21 cellular contexts compared by ENCODE assay signal in the genomic region with DNA sequence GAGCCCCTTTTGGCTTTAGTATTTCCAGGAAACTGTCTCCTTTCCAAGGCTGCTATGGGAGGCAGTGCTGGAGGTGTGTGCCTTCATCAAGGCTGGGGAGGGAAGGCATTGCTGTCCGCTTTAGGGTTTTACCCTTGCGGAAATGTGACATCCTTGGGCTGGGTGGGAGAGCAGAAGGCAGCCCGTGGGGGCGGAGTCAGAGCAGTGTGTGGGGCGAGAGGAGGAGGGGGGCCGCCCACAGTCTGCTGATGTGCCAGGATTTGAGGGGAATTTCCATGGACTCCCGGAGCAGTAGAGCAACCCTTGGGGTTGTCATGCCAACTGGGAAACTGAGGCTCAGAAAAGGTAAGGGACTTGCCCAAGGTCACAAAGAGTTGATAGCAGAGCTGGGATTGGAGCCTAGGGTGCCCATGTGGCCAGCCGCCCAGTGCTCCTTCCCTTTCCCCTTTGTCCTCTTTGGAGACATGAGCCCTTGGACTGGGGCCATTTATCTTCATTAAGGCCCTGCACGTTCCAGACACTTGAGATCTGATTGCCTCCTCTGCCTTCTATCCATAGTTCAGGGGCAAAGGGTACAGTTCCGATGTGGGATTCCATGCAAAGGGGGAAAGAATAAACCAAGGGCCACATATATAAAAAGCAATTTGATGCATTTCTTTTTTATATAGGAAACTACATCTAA. TPM values are rescaled to one million over a fixed set of nuclear protein-coding genes. Genes with fewer than 3 reads are reported as not detected.
DNase-seq lines count a peak whose midpoint lies in the region; ATAC-seq, FAIRE-seq and TF ChIP-seq lines count a peak whose summit lies in the region.
"Had no signal": no experiment of that assay in that cellular context is flagged by ENCODE, and none has a peak within 500 bp of the region (broad histone marks: within the 10 kb centered on the region; RNA-seq: fewer than 3 reads in every experiment).

No MANE protein-coding gene starts in this region.

- no peak for TF ChIP-seq RAD21 in A549 (conservative IDR thresholded peaks at IDR 0.05 in 1 of 2, IDR thresholded peaks at IDR 0.05 in 1 of 2)

- peak overlapping the region; percentile 27; the same call in 2 of the 3 replicates for H3K4me2 ChIP-seq in A549

- DNase-seq in A549 (ENCODE audit: low read depth in 1 of 2, low spot score in 1 of 2) (no peak), Peyer's patch (no peak), kidney (peak; percentile 76), gastrocnemius medialis (no peak), COLO668 (lab: John Stamatoyannopoulos, UW; ENCODE audit: unreplicated experiment) (no peak), T-helper 9 cell (no peak)
- DNase-seq: activated CD4-positive, alpha-beta T cell treated with anti-CD3 and anti-CD28 coated beads for 1 hour; CD8-positive, alpha-beta T cell; effector CD8-positive, alpha-beta T cell; NCI-H187 treated with DMSO at 0.1 percent for 48 hours; SJCRH30; T1000 had no signal

- ATAC-seq in A549 (no peak), gastrocnemius medialis (no peak), HG03565 (IDR thresholded peaks at IDR 0.05; ENCODE audit: unreplicated experiment) (no peak), HG03139 (IDR thresholded peaks at IDR 0.05; ENCODE audit: unreplicated experiment) (no peak)
- ATAC-seq: activated T-helper 17 cell treated with anti-CD3 and anti-CD28 coated beads, Interleukin-2, amount 50 U/mL, for 72 hours; CD8-positive, alpha-beta T cell had no signal

- H3K9me3 ChIP-seq in A549 (no peaks in the 10 kb centered on the region), Peyer's patch (no peaks in the 10 kb centered on the region), kidney (ENCODE audit: control insufficient read depth in 1 of 2, low read length in 2 of 2) (no peaks in the 10 kb centered on the region), gastrocnemius medialis (no peaks in the 10 kb centered on the region)
- H3K9me3 ChIP-seq: SJCRH30 had no signal

- no peak overlapping the region for H3K4me3 ChIP-seq in A549
- no peak overlapping the region for H3K4me3 ChIP-seq in Peyer's patch
- H3K4me3 ChIP-seq in kidney (ENCODE audit: low read length in 2 of 2), result no peak overlapping the region
- no peak overlapping the region for H3K4me3 ChIP-seq in gastrocnemius medialis
- H3K4me3 ChIP-seq: SJCRH30, skin epidermis had no signal

- POLR2A ChIA-PET in A549 (lab: Yijun Ruan, JAX), result no interaction called here

- H3K9ac ChIP-seq in kidney (ENCODE audit: low read length in 2 of 2), result no peak overlapping the region

- intact Hi-C loops in kidney (cut with DNase I) (no loop called here), gastrocnemius medialis (cut with DNase I; ENCODE audit: low total_unique reads) (no loop called here)

- H3K27me3 ChIP-seq in Peyer's patch (no peaks in the 10 kb centered on the region), gastrocnemius medialis (no peaks in the 10 kb centered on the region)
- H3K27me3 ChIP-seq: SJCRH30 had no signal

- TF ChIP-seq POLR2A in A549 (IDR thresholded peaks at IDR 0.05; ENCODE audit: low read length) (no peak), Peyer's patch (IDR thresholded peaks at IDR 0.05) (no peak), gastrocnemius medialis (IDR thresholded peaks at IDR 0.05) (no peak)

- CTCF ChIA-PET in A549 (lab: Yijun Ruan, JAX), result interaction anchor here (1.2 to 3.0 kb wide), 2 partner anchors 9 to 46 kb away, joined by 3 to 10 read pairs; no protein-coding TSS in a partner anchor

- H3K36me3 ChIP-seq in Peyer's patch, result no peaks in the 10 kb centered on the region
- H3K36me3 ChIP-seq in kidney (ENCODE audit: control insufficient read depth in 1 of 2, insufficient read depth in 2 of 2, low read length in 2 of 2), result no peaks in the 10 kb centered on the region
- H3K36me3 ChIP-seq in gastrocnemius medialis, result no peaks in the 10 kb centered on the region
- H3K36me3 ChIP-seq: SJCRH30 had no signal

- TF ChIP-seq CTCF in A549 (IDR thresholded peaks at IDR 0.05) (no peak), Peyer's patch (IDR thresholded peaks at IDR 0.05) (no peak), kidney (IDR thresholded peaks at IDR 0.05; ENCODE audit: borderline replicate concordance, extremely low read depth, insufficient read depth) (no peak), gastrocnemius medialis (IDR thresholded peaks at IDR 0.05 in 4 of 5, conservative IDR thresholded peaks at IDR 0.05 in 1 of 5) (no peak)

- no peak for TF ChIP-seq EP300 in A549 (IDR thresholded peaks at IDR 0.05)

- FAIRE-seq in A549 (lab: Jason Lieb, UNC), result no peak
- FAIRE-seq in kidney (lab: Jason Lieb, UNC), result no peak

- peak overlapping the region; percentile 84 to 88 for H3K27ac ChIP-seq in A549
- H3K27ac ChIP-seq in Peyer's patch, result peak overlapping the region in 3 of 4 donors; percentile 38 to 80 (median 63)
- H3K27ac ChIP-seq in kidney (ENCODE audit: low read depth in 2 of 2, low read length in 2 of 2), result no peak overlapping the region
- H3K27ac ChIP-seq in gastrocnemius medialis, result peak overlapping the region; percentile 34 to 91 (median 82)
- H3K27ac ChIP-seq: SJCRH30 had no signal

- 92% methylated on average over 10 of the region's 10 CpGs for WGBS in A549 (ENCODE audit: missing lambda C conversion rate)

- H3K4me1 ChIP-seq in A549 (peaks cover 52% of the 10 kb centered on the region), Peyer's patch (peaks cover 0 to 43% (median 2%) of the 10 kb centered on the region in 4 donors), kidney (ENCODE audit: control insufficient read depth in 1 of 2, insufficient read depth in 1 of 2, low read depth in 1 of 2, low read length in 2 of 2) (peaks cover 9 to 23% of the 10 kb centered on the region in 2 donors), gastrocnemius medialis (peaks cover 60 to 91% of the 10 kb centered on the region in 2 donors)

- in situ Hi-C loops in gastrocnemius medialis (cut with MboI; ENCODE audit: low sequenced_read_pairs in 4 of 4), result no loop called here

TF ChIP-seq in A549, 52 proteins besides CTCF, POLR2A, EP300 and RAD21:
- TF ChIP-seq CEBPB (IDR thresholded peaks at IDR 0.05) (no peak), CBX2 (IDR thresholded peaks at IDR 0.05; ENCODE audit: borderline replicate concordance, low read depth) (no peak), EHMT2 (IDR thresholded peaks at IDR 0.05; ENCODE audit: low read depth) (no peak), KDM1A (IDR thresholded peaks at IDR 0.05; ENCODE audit: low read depth) (no peak)
- TF ChIP-seq, protein P1, sequence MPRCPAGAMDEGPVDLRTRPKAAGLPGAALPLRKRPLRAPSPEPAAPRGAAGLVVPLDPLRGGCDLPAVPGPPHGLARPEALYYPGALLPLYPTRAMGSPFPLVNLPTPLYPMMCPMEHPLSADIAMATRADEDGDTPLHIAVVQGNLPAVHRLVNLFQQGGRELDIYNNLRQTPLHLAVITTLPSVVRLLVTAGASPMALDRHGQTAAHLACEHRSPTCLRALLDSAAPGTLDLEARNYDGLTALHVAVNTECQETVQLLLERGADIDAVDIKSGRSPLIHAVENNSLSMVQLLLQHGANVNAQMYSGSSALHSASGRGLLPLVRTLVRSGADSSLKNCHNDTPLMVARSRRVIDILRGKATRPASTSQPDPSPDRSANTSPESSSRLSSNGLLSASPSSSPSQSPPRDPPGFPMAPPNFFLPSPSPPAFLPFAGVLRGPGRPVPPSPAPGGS (IDR thresholded peaks at IDR 0.05), result no peak
- TF ChIP-seq, protein P2, sequence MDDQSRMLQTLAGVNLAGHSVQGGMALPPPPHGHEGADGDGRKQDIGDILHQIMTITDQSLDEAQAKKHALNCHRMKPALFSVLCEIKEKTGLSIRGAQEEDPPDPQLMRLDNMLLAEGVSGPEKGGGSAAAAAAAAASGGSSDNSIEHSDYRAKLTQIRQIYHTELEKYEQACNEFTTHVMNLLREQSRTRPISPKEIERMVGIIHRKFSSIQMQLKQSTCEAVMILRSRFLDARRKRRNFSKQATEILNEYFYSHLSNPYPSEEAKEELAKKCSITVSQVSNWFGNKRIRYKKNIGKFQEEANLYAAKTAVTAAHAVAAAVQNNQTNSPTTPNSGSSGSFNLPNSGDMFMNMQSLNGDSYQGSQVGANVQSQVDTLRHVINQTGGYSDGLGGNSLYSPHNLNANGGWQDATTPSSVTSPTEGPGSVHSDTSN (IDR thresholded peaks at IDR 0.05), result no peak
- TF ChIP-seq, protein P3, sequence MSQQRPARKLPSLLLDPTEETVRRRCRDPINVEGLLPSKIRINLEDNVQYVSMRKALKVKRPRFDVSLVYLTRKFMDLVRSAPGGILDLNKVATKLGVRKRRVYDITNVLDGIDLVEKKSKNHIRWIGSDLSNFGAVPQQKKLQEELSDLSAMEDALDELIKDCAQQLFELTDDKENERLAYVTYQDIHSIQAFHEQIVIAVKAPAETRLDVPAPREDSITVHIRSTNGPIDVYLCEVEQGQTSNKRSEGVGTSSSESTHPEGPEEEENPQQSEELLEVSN (IDR thresholded peaks at IDR 0.05; ENCODE audit: borderline replicate concordance, low read depth), result no peak

RNA-seq across cellular contexts. Expression of a gene that starts 22.2 kb away (rescaled TPM):
- polyA plus RNA-seq in A549 (2011; rRNA removed), result 89.0 and 89.6 TPM in 2 replicates
- 159 and 209 TPM in 2 replicates for polyA plus RNA-seq in A549 (2012; cell fraction: cytosol; rRNA removed)
- 211 and 234 TPM in 2 replicates for polyA plus RNA-seq in A549 (2012; cell fraction: nucleus; rRNA removed)
- polyA plus RNA-seq in A549 (2017; fragmentation: RNase III; extraction: RNeasy Plus Mini Kit Qiagen cat#74134 plus additional on column Dnase treatment), result 49.3 to 60.2 TPM (median 54.4 TPM) in 3 replicates
- polyA minus RNA-seq in A549 (2011; rRNA and poly(A)+ RNA removed), result 132 and 156 TPM in 2 replicates
- 100 to 1,000 TPM in 2 of 4 donors, 10 to 100 TPM in 2; 32.2 to 110 (median 94.4) TPM for total RNA-seq in Peyer's patch
- 65.4 TPM for total RNA-seq in kidney
- 28.2 TPM for polyA plus RNA-seq in kidney (ENCODE audit: insufficient read depth, low read depth, low replicate concordance)
- 10 to 100 TPM in 2 of 4 donors, 1 to 10 TPM in 2; 7.9 to 21.0 (median 11.8) TPM for total RNA-seq in gastrocnemius medialis

RNA-seq across cellular contexts. Expression of a gene that starts 56.7 kb away (rescaled TPM):
- polyA plus RNA-seq in A549 (2011; rRNA removed) (0.16 and 0.24 TPM in 2 replicates), A549 (2017; fragmentation: RNase III; extraction: RNeasy Plus Mini Kit Qiagen cat#74134 plus additional on column Dnase treatment) (0.09 to 0.21 TPM (median 0.15 TPM) in 3 replicates), kidney (ENCODE audit: insufficient read depth, low read depth, low replicate concordance) (0.37 TPM)
- 0.17 and 0.21 TPM in 2 replicates for polyA plus RNA-seq in A549 (2012; cell fraction: cytosol; rRNA removed)
- polyA plus RNA-seq in A549 (2012; cell fraction: nucleus; rRNA removed), result 0.06 and 0.16 TPM in 2 replicates
- polyA minus RNA-seq in A549 (2011; rRNA and poly(A)+ RNA removed), result 0.12 and 0.19 TPM in 2 replicates
- total RNA-seq in Peyer's patch (10 to 100 TPM in 1 of 4 donors, 1 to 10 TPM in 2, not detected in 1; 1.1 to 11.1 (median 3.2) TPM), kidney (0.38 TPM), gastrocnemius medialis (under 1 TPM in 2 of 4 donors, not detected in 2; 0.36 to 0.49 TPM)
- total RNA-seq: activated T-helper 17 cell treated with anti-CD3 and anti-CD28 coated beads, Interleukin-2, amount 50 U/mL, for 72 hours; CD8-positive, alpha-beta T cell; MCF 10A; mononuclear cell; NCI-H460; osteocyte had no signal
- polyA plus RNA-seq: AG04450 had no signal

Comparison
In these comparisons a context has a peak if more than half of its experiments do, and no peak if none do; other contexts are left out.
1. H3K27ac ChIP-seq: peak in A549 (2 of 2), Peyer's patch (3 of 4) and gastrocnemius medialis (4 of 4); none in kidney (0 of 2).